31 cellular contexts compared by ENCODE assay signal in genomic region chrX:83422836-83423235, GRCh38.
DNase-seq lines count a peak whose midpoint lies in the region; ATAC-seq, FAIRE-seq and TF ChIP-seq lines count a peak whose summit lies in the region.
"Had no signal": no experiment of that assay in that cellular context is flagged by ENCODE, and none has a peak within 500 bp of the region (broad histone marks: within the 10 kb centered on the region; RNA-seq: fewer than 3 reads in every experiment).

No MANE protein-coding gene starts in this region.

- H3K36me3 ChIP-seq in HEK293 (ENCODE audit: control insufficient read depth in 2 of 2, insufficient read depth in 1 of 2, low read length in 2 of 2): no peaks in the 10 kb centered on the region
- H3K36me3 ChIP-seq in kidney (ENCODE audit: control insufficient read depth in 1 of 2, insufficient read depth in 2 of 2, low read length in 2 of 2): no peaks in the 10 kb centered on the region
- H3K36me3 ChIP-seq: BE2C; BLaER1; BLaER1 treated with 17β-estradiol and CSF1 and Interleukin-3, amounts not matched to agents 10 nM and 100 nM had no signal

- no peak for ATAC-seq in GM18498 (IDR thresholded peaks at IDR 0.05; ENCODE audit: unreplicated experiment)
- ATAC-seq in HG03439 (IDR thresholded peaks at IDR 0.05; ENCODE audit: unreplicated experiment): no peak
- ATAC-seq: A549; CD8-positive, alpha-beta T cell had no signal

- no peak for FAIRE-seq in kidney (lab: Jason Lieb, UNC)
- FAIRE-seq: A204.1, A549, D721Med had no signal

- H3K4me1 ChIP-seq in HEK293 (ENCODE audit: control insufficient read depth, insufficient read depth, low read length): no peaks in the 10 kb centered on the region
- H3K4me1 ChIP-seq in kidney (ENCODE audit: control insufficient read depth in 1 of 2, insufficient read depth in 1 of 2, low read depth in 1 of 2, low read length in 2 of 2): no peaks in the 10 kb centered on the region
- H3K4me1 ChIP-seq: A549; BE2C; BLaER1; BLaER1 treated with 17β-estradiol and CSF1 and Interleukin-3, amounts not matched to agents 10 nM and 100 nM; Caco-2 had no signal

- peak; percentile 14 for DNase-seq in kidney
- DNase-seq: 8988T; ACHN; AML-193; BE2C; C1 segment of cervical spinal cord; Caco-2; Calu3; CD4-positive, alpha-beta memory T cell; CD4-positive, alpha-beta T cell; CD4-positive, CD25-positive, alpha-beta regulatory T cell; CD8-positive, alpha-beta memory T cell; CD8-positive, alpha-beta T cell; COR-L47; DMS 273 treated with DMSO at 0.1 percent for 48 hours; DMS153; DMS53; DMS79; DMS79 treated with DMSO at 0.1 percent for 48 hours; DND-41; EL had no signal

- H3K4me3 ChIP-seq in HEK293 (ENCODE audit: low read depth, low read length) (no peak overlapping the region), kidney (ENCODE audit: low read length in 2 of 2) (no peak overlapping the region)
- H3K4me3 ChIP-seq: A549; BLaER1; BLaER1 treated with 17β-estradiol and CSF1 and Interleukin-3, amounts not matched to agents 10 nM and 100 nM had no signal

- intact Hi-C loops in kidney (cut with DNase I): no loop called here

- peaks cover 5% of the 10 kb centered on the region for H3K9me3 ChIP-seq in HEK293 (ENCODE audit: control insufficient read depth, insufficient read depth, low read depth, low read length)
- H3K9me3 ChIP-seq in kidney (ENCODE audit: control insufficient read depth in 1 of 2, low read length in 2 of 2): no peaks in the 10 kb centered on the region
- H3K9me3 ChIP-seq: A549, BE2C, Caco-2 had no signal

- no peak for TF ChIP-seq CTCF in HEK293 (tag by site-specific recombination; IDR thresholded peaks at IDR 0.05)
- TF ChIP-seq CTCF in kidney (IDR thresholded peaks at IDR 0.05; ENCODE audit: borderline replicate concordance, extremely low read depth, insufficient read depth): no peak

- POLR2A ChIA-PET in HEK293 (lab: Yijun Ruan, JAX): no interaction called here

- CTCF ChIA-PET in HEK293 (lab: Yijun Ruan, JAX): no interaction called here

- H3K27ac ChIP-seq in HEK293 (ENCODE audit: extremely low read depth, low read depth, low read length) (no peak overlapping the region), kidney (ENCODE audit: low read depth in 2 of 2, low read length in 2 of 2) (no peak overlapping the region)
- H3K27ac ChIP-seq: 22Rv1; A549; BLaER1; BLaER1 treated with 17β-estradiol and CSF1 and Interleukin-3, amounts not matched to agents 10 nM and 100 nM; C4-2B had no signal

- H3K9ac ChIP-seq in kidney (ENCODE audit: low read length in 2 of 2): no peak overlapping the region
- H3K9ac ChIP-seq: BLaER1; BLaER1 treated with 17β-estradiol and CSF1 and Interleukin-3, amounts not matched to agents 10 nM and 100 nM had no signal

TF ChIP-seq in HEK293, 187 proteins besides CTCF, POLR2A, EP300 and RAD21:
- TF ChIP-seq ZBTB10 (tag by site-specific recombination; IDR thresholded peaks at IDR 0.05) (no peak), ZNF585B (tag by site-specific recombination; IDR thresholded peaks at IDR 0.05) (peak; percentile 90)
